In the genomic region with DNA sequence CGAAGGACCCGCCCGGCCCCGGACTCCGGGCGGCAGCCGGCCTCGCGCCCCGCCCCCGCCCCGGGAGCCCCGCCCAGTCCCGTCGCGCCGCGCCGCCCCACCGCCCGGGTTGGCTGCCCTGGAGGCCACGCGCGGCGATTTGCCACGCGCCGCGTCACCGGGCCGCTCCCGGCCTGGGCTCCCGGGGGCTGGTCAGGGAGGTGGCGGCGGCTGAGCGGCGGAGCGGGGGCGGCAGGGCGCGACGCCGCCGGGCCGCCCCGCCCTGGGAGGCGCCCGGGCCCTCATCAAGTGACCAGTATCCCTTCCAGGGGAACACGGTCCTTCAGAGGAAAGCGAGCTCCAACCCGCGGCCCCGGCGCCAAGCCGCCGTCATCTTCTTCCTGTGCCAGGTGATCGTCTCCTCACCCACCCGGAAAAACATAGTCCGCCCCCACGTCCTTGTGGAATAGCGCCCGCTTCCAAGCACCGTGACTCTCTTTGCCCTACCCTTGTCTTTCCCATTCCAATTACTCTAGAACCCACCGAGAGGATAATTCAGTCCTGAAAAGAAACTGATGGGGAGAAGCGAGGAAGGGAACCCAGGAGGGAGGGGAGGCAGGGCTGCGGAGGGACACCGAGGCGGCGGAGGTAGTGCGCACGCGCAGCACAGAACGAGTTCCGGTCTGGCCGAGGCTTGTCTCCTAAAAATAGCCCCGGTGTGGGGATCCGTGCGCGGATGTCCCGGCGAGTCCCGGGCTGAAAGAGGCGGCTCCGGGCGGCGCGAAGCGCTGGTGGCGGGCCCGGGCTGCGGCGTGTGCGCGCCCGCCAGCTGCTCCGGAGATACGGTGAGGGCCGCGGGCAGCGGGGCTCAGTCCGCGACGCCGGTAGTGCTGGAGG, we compare ENCODE assay signal across 8 cellular contexts. TPM values are rescaled to one million over a fixed set of nuclear protein-coding genes. Genes with fewer than 3 reads are reported as not detected.
DNase-seq lines count a peak whose midpoint lies in the region; ATAC-seq and TF ChIP-seq lines count a peak whose summit lies in the region.

A gene (plus strand): TSS at position 704 of the 876 bp plus-strand sequence. CDS start 67,136 bp downstream, outside the sequence.

- TF ChIP-seq POLR2A in GM19193 (IDR thresholded peaks at IDR 0.05; ENCODE audit: extremely low read depth, insufficient read depth, insufficient read length) = peak; percentile 87

- no peak for TF ChIP-seq CTCF in colonic mucosa (IDR thresholded peaks at IDR 0.05)

- ATAC-seq in HG03432 (IDR thresholded peaks at IDR 0.05; ENCODE audit: unreplicated experiment) = peak; percentile 67

- H3K27me3 ChIP-seq in colonic mucosa = no peaks in the 10 kb centered on the region

- H3K36me3 ChIP-seq in colonic mucosa = no peaks in the 10 kb centered on the region

- H3K27ac ChIP-seq in colonic mucosa = peak within 1 kb of the TSS; percentile 96

- no peaks in the 10 kb centered on the region for H3K9me3 ChIP-seq in colonic mucosa

- H3K4me3 ChIP-seq in colonic mucosa = peak within 1 kb of the TSS; percentile 76

- no peaks in the 10 kb centered on the region for H3K4me1 ChIP-seq in colonic mucosa

- peak within 1 kb of the TSS; percentile 92 to 96 for H3K9ac ChIP-seq in colonic mucosa (ENCODE audit: low read depth in 2 of 2, low read length in 2 of 2)

- intact Hi-C loops in colonic mucosa (cut with DNase I) = no loop called here

- peak; percentile 62 to 69 for DNase-seq in AML-193 (lab: John Stamatoyannopoulos, UW)
- peak; percentile 71 to 96 for DNase-seq in NCI-H526 (lab: John Stamatoyannopoulos, UW)
- peak; percentile 95 for DNase-seq in activated CD4-positive, alpha-beta T cell treated with anti-CD3 and anti-CD28 coated beads for 48 hours
- DNase-seq in colonic mucosa = peak; percentile 95
- DNase-seq in kidney tubule cell (ENCODE audit: low spot score) = peak; percentile 94
- DNase-seq in stimulated activated CD4-positive, alpha-beta T cell treated with anti-CD3 and anti-CD28 coated beads, Interleukin-1b, Interleukin-23, amount 100 ng/mL, for 1 hour (ENCODE audit: low read depth in 2 of 2) = peak; percentile 80

RNA-seq across cellular contexts. Expression of the gene that starts here (rescaled TPM):
- 10 to 100 TPM; 20.1 to 36.8 TPM for total RNA-seq in colonic mucosa

Comparison
In these comparisons a context has a peak if more than half of its experiments do, and no peak if none do; other contexts are left out.
1. Peak in every context shown above with its lines: DNase-seq, ATAC-seq, H3K4me3 ChIP-seq and H3K27ac ChIP-seq.